Comparison of ENCODE assay signal across 12 cellular contexts in genomic region chr15:56208641-56209155, GRCh38. TPM values are rescaled to one million over a fixed set of nuclear protein-coding genes. Genes with fewer than 3 reads are reported as not detected.
A peak's percentile ranks its signal among the peaks of the same experiment; 100 is the strongest.
DNase-seq lines count a peak whose midpoint lies in the region; ATAC-seq and TF ChIP-seq lines count a peak whose summit lies in the region.
"Had no signal": no experiment of that assay in that cellular context is flagged by ENCODE, and none has a peak within 500 bp of the region (broad histone marks: within the 10 kb centered on the region; RNA-seq: fewer than 3 reads in every experiment).

No MANE protein-coding gene starts in this region.

- CTCF ChIA-PET in CD4-positive, alpha-beta memory T cell (lab: Charles Lee; ENCODE audit: partially characterized antibody) = interaction anchor here (1.4 to 2.3 kb wide), 3 partner anchors 10 to 36 kb away, joined by 3 to 5 read pairs (median 5); no protein-coding TSS in a partner anchor

- peaks cover 4 to 32% (median 22%) of the 10 kb centered on the region in 8 donors for H3K9me3 Mint-ChIP-seq in CD4-positive, alpha-beta memory T cell
- H3K9me3 Mint-ChIP-seq in H9 = peaks cover 3 to 12% of the 10 kb centered on the region in 2 experiments; a peak in 4 of 5 replicates
- peaks cover 3% of the 10 kb centered on the region for H3K9me3 Mint-ChIP-seq in natural killer cell treated with Interleukin-12 subunit alpha and Interleukin-12 subunit beta and Interleukin-15 and Interleukin-18, amount 100 ng/mL, for 72 hours

- peak overlapping the region; percentile 31 for H3K27ac ChIP-seq in CD4-positive, alpha-beta memory T cell (ENCODE audit: low read depth, low read length)
- no peak overlapping the region for H3K27ac ChIP-seq in H9 (ENCODE audit: insufficient read length, low read depth, low read length)
- H3K27ac ChIP-seq: breast epithelium, sigmoid colon had no signal

- no peak overlapping the region for H3K23ac ChIP-seq in H9 (ENCODE audit: insufficient read length, low read depth, low read length)

- no peak overlapping the region for H3K9ac ChIP-seq in H9 (ENCODE audit: extremely low read depth, insufficient read length, low read length)
- no peak overlapping the region for H3K9ac ChIP-seq in adipocyte (ENCODE audit: low read length)

- intact Hi-C loops in CD4-positive, alpha-beta memory T cell (cut with micrococcal nuclease) = no loop called here
- intact Hi-C loops in Right ventricle myocardium superior (cut with DNase I) = no loop called here

- H3K79me1 ChIP-seq in H9 (ENCODE audit: insufficient read depth, low read depth, low read length, poor library complexity, severe bottlenecking) = peaks cover 4% of the 10 kb centered on the region

- no peak overlapping the region for H2BK120ac ChIP-seq in H9 (ENCODE audit: low read depth, low read length, poor library complexity, severe bottlenecking)

- H3K79me2 ChIP-seq in H9 (ENCODE audit: insufficient read depth, low read length) = peaks cover 30% of the 10 kb centered on the region; the same call in 1 of the 2 replicates

- no peak overlapping the region for H2BK15ac ChIP-seq in H9 (ENCODE audit: low read depth, low read length)

- ATAC-seq in natural killer cell treated with Interleukin-12 subunit alpha and Interleukin-12 subunit beta and Interleukin-15 and Interleukin-18, amount 100 ng/mL, for 72 hours = no peak
- ATAC-seq in Right ventricle myocardium superior (ENCODE audit: poor library complexity) (no peak), HG03571 (IDR thresholded peaks at IDR 0.05; ENCODE audit: unreplicated experiment) (no peak)

- H3K9me3 ChIP-seq in CD4-positive, alpha-beta memory T cell (ENCODE audit: control insufficient read depth in 1 of 2, low read length in 2 of 2) = no peaks in the 10 kb centered on the region
- H3K9me3 ChIP-seq in H9 (ENCODE audit: control insufficient read depth, low read depth, low read length) (no peaks in the 10 kb centered on the region), adipocyte (ENCODE audit: control insufficient read depth, low read length) (no peaks in the 10 kb centered on the region)
- H3K9me3 ChIP-seq: sigmoid colon had no signal

- H4K91ac ChIP-seq in H9 (ENCODE audit: insufficient read length, low read depth, low read length) = no peak overlapping the region

- WGBS in H9 (ENCODE audit: extremely low coverage, insufficient read length, low lambda C conversion rate) = no CpG with 5 or more reads among the region's 1 CpG

- no peak for TF ChIP-seq CTCF in H9 (conservative IDR thresholded peaks at IDR 0.05)

- H3K4me1 Mint-ChIP-seq in CD4-positive, alpha-beta memory T cell = peaks cover 62 to 82% (median 75%) of the 10 kb centered on the region in 4 donors
- peaks cover 45 to 53% of the 10 kb centered on the region in 2 experiments for H3K4me1 Mint-ChIP-seq in H9
- H3K4me1 Mint-ChIP-seq in natural killer cell treated with Interleukin-12 subunit alpha and Interleukin-12 subunit beta and Interleukin-15 and Interleukin-18, amount 100 ng/mL, for 72 hours (ENCODE audit: low read depth in 2 of 2) = peaks cover 55 to 72% of the 10 kb centered on the region in 2 donors

- no peak overlapping the region for H3K4ac ChIP-seq in H9 (ENCODE audit: low read depth, low read length)

- no peak for DNase-seq in CD4-positive, alpha-beta memory T cell
- DNase-seq in H9 = no peak
- DNase-seq in adipocyte (ENCODE audit: low read depth) = peak; percentile 37
- no peak for DNase-seq in natural killer cell treated with Interleukin-12 subunit alpha and Interleukin-12 subunit beta and Interleukin-15 and Interleukin-18, amount 100 ng/mL, for 72 hours (ENCODE audit: low spot score)
- DNase-seq in Right ventricle myocardium superior = no peak
- no peak for DNase-seq in NCI-H82 (lab: John Stamatoyannopoulos, UW)
- DNase-seq: COR-L47, NCI-H1436, NCI-H510A treated with DMSO at 0.1 percent for 48 hours, sigmoid colon had no signal

- H3K23me2 ChIP-seq in H9 (ENCODE audit: insufficient read length, low read depth, low read length, poor library complexity, severe bottlenecking) = no peaks in the 10 kb centered on the region

- H3K36me3 ChIP-seq in CD4-positive, alpha-beta memory T cell (ENCODE audit: insufficient read depth, low read length) = no peaks in the 10 kb centered on the region
- H3K36me3 ChIP-seq in adipocyte (ENCODE audit: control insufficient read depth, insufficient read depth, low read length, severe bottlenecking) = no peaks in the 10 kb centered on the region
- H3K36me3 ChIP-seq: breast epithelium, sigmoid colon had no signal

- no peaks in the 10 kb centered on the region for H3K27me3 Mint-ChIP-seq in CD4-positive, alpha-beta memory T cell
- H3K27me3 Mint-ChIP-seq in H9 (ENCODE audit: low read depth) = no peaks in the 10 kb centered on the region
- no peaks in the 10 kb centered on the region for H3K27me3 Mint-ChIP-seq in natural killer cell treated with Interleukin-12 subunit alpha and Interleukin-12 subunit beta and Interleukin-15 and Interleukin-18, amount 100 ng/mL, for 72 hours

- H4K5ac ChIP-seq in H9 (ENCODE audit: insufficient read length, low read depth, low read length) = no peak overlapping the region

- H2BK12ac ChIP-seq in H9 (ENCODE audit: insufficient read length, low read depth, low read length) = no peak overlapping the region

- H3K4me3 ChIP-seq in CD4-positive, alpha-beta memory T cell (ENCODE audit: low read length in 2 of 2) = no peak overlapping the region
- H3K4me3 ChIP-seq in adipocyte (ENCODE audit: low read length) = no peak overlapping the region
- H3K4me3 ChIP-seq: breast epithelium, sigmoid colon had no signal

- H3K4me2 ChIP-seq in H9 (ENCODE audit: insufficient read depth, insufficient read length, low read length) = no peak overlapping the region

- no peaks in the 10 kb centered on the region for H3K27me3 ChIP-seq in CD4-positive, alpha-beta memory T cell (ENCODE audit: insufficient read depth, low read length)
- H3K27me3 ChIP-seq in H9 (ENCODE audit: insufficient read depth, low read length) = no peaks in the 10 kb centered on the region
- no peaks in the 10 kb centered on the region for H3K27me3 ChIP-seq in adipocyte (replicated peaks; ENCODE audit: control insufficient read depth, insufficient read depth, low read length)
- H3K27me3 ChIP-seq: breast epithelium, sigmoid colon had no signal

- no peak overlapping the region for H2AFZ ChIP-seq in H9 (ENCODE audit: low read length)

- peak overlapping the region in 7 of 8 donors; percentile 43 to 82 (median 66) for H3K4me3 Mint-ChIP-seq in CD4-positive, alpha-beta memory T cell
- H3K4me3 Mint-ChIP-seq in H9 = no peak overlapping the region
- peak overlapping the region; percentile 18 for H3K4me3 Mint-ChIP-seq in natural killer cell treated with Interleukin-12 subunit alpha and Interleukin-12 subunit beta and Interleukin-15 and Interleukin-18, amount 100 ng/mL, for 72 hours

- H3K4me1 ChIP-seq in CD4-positive, alpha-beta memory T cell (ENCODE audit: insufficient read depth, low read length) = peaks cover 59% of the 10 kb centered on the region
- H3K4me1 ChIP-seq in H9 (ENCODE audit: insufficient read depth, low read length) (peaks cover 3% of the 10 kb centered on the region; the same call in 1 of the 2 replicates), adipocyte (ENCODE audit: control insufficient read depth, insufficient read depth, low read length) (peaks cover 39% of the 10 kb centered on the region)
- H3K4me1 ChIP-seq: breast epithelium had no signal

- H3K56ac ChIP-seq in H9 (ENCODE audit: insufficient read length, low read depth, low read length) = no peak overlapping the region

- no peak overlapping the region for H3K18ac ChIP-seq in H9 (ENCODE audit: insufficient read length, low read depth, low read length)

- H4K8ac ChIP-seq in H9 (replicated peaks; ENCODE audit: insufficient read length, low read depth, low read length) = no peak overlapping the region

- no peak overlapping the region for H2BK5ac ChIP-seq in H9 (ENCODE audit: insufficient read length, low read length)

- H2BK20ac ChIP-seq in H9 (ENCODE audit: low read depth, low read length, poor library complexity, severe bottlenecking) = no peak overlapping the region

- no peak overlapping the region for H3T11ph ChIP-seq in H9 (ENCODE audit: low read length)

- H3K36me3 Mint-ChIP-seq in CD4-positive, alpha-beta memory T cell = peaks cover 24 to 33% of the 10 kb centered on the region in 2 donors
- H3K36me3 Mint-ChIP-seq in H9 (ENCODE audit: insufficient read depth in 1 of 3, low read depth in 3 of 3) = peaks cover 19 to 38% (median 22%) of the 10 kb centered on the region in 3 experiments
- peaks cover 18% of the 10 kb centered on the region for H3K36me3 Mint-ChIP-seq in natural killer cell treated with Interleukin-12 subunit alpha and Interleukin-12 subunit beta and Interleukin-15 and Interleukin-18, amount 100 ng/mL, for 72 hours

- no peaks in the 10 kb centered on the region for H4K20me1 ChIP-seq in H9 (ENCODE audit: control insufficient read depth, insufficient read depth, insufficient read length)

- H3K14ac ChIP-seq in H9 (ENCODE audit: insufficient read depth, low read length) = no peak overlapping the region

- H3K27ac Mint-ChIP-seq in CD4-positive, alpha-beta memory T cell = peak overlapping the region; percentile 70 to 92 (median 86)
- peak overlapping the region in 2 of 3 experiments; percentile 15 to 18; a peak in 2 of 7 replicates for H3K27ac Mint-ChIP-seq in H9
- peak overlapping the region in 1 of 2 donors; percentile 23 for H3K27ac Mint-ChIP-seq in natural killer cell treated with Interleukin-12 subunit alpha and Interleukin-12 subunit beta and Interleukin-15 and Interleukin-18, amount 100 ng/mL, for 72 hours

- POLR2A ChIA-PET in CD4-positive, alpha-beta memory T cell (lab: Charles Lee; ENCODE audit: partially characterized antibody) = interaction anchor here (1.7 to 2.3 kb wide), 2 partner anchors 34 to 37 kb away, joined by 13 to 16 read pairs; partner anchors contain the start of gene RFX7

- no peak overlapping the region for H2AK5ac ChIP-seq in H9 (ENCODE audit: insufficient read length, low read length)

RNA-seq across cellular contexts. Expression of gene RFX7, which starts 35.0 kb away (rescaled TPM):
- 10 to 100 TPM; 35.0 to 37.5 TPM for total RNA-seq in CD4-positive, alpha-beta memory T cell
- polyA plus RNA-seq in CD4-positive, alpha-beta memory T cell = 1 to 10 TPM in 1 of 2 donors, under 1 TPM in 1; 0.30 to 4.4 TPM
- 40.4 and 43.4 TPM in 2 replicates for total RNA-seq in H9 (2021)
- 10 to 100 TPM; 19.5 to 28.1 TPM for total RNA-seq in natural killer cell treated with Interleukin-12 subunit alpha and Interleukin-12 subunit beta and Interleukin-15 and Interleukin-18, amount 100 ng/mL, for 72 hours
- 7.2 TPM for total RNA-seq in Right ventricle myocardium superior

Comparison
In these comparisons a context has a peak if more than half of its experiments do, and no peak if none do; other contexts are left out.
1. H3K4me3 Mint-ChIP-seq: peak in CD4-positive, alpha-beta memory T cell (7 of 8) and natural killer cell treated with Interleukin-12 subunit alpha and Interleukin-12 subunit beta and Interleukin-15 and Interleukin-18, amount 100 ng/mL, for 72 hours (single experiment); none in H9 (0 of 2).